21 cellular contexts compared by ENCODE assay signal in the genomic region with DNA sequence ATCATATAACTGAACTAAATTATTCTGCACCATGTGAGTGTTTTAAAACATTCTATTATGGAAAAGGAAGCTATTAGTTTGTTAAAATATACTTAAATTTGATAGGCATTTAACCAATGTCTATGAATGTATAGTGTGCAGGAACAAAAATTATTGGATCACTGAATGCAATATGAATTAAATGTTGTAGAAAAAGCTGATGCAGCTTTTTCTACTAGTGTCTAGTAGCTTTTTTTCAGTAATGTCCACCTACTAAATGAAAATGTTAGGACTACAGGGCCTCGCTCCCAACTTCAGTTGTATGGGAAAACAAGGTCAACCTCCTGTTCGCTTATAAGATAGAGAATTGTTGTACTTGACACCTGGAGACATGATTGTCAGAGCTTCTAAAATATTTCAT.
DNase-seq lines count a peak whose midpoint lies in the region; ATAC-seq and TF ChIP-seq lines count a peak whose summit lies in the region.
"Had no signal": no experiment of that assay in that cellular context is flagged by ENCODE, and none has a peak within 500 bp of the region (broad histone marks: within the 10 kb centered on the region; RNA-seq: fewer than 3 reads in every experiment).

No MANE protein-coding gene starts in this region.

- no peaks in the 10 kb centered on the region for H3K27me3 Mint-ChIP-seq in Calu3 (ENCODE audit: unreplicated experiment)
- H3K27me3 Mint-ChIP-seq in nephron progenitor cell (ENCODE audit: low read depth, poor library complexity): peaks cover 3% of the 10 kb centered on the region
- H3K27me3 Mint-ChIP-seq in natural killer cell treated with Interleukin-12 subunit alpha and Interleukin-12 subunit beta and Interleukin-15 and Interleukin-18, amount 100 ng/mL, for 72 hours: peaks cover 4 to 7% of the 10 kb centered on the region in 2 donors
- H3K27me3 Mint-ChIP-seq: CD4-positive, CD25-positive, alpha-beta regulatory T cell had no signal

- H3K36me3 ChIP-seq in colonic mucosa: no peaks in the 10 kb centered on the region

- H3K27ac Mint-ChIP-seq in Calu3 (ENCODE audit: unreplicated experiment) (peak overlapping the region; percentile 11), nephron progenitor cell (peak overlapping the region; percentile 74)
- no peak overlapping the region for H3K27ac Mint-ChIP-seq in natural killer cell treated with Interleukin-12 subunit alpha and Interleukin-12 subunit beta and Interleukin-15 and Interleukin-18, amount 100 ng/mL, for 72 hours
- H3K27ac Mint-ChIP-seq: CD4-positive, CD25-positive, alpha-beta regulatory T cell; GM23338; H9 had no signal

- intact Hi-C loops in Calu3 (cut with micrococcal nuclease; ENCODE audit: unreplicated experiment): no loop called here
- intact Hi-C loops in colonic mucosa (cut with DNase I): no loop called here

- H3K36me3 Mint-ChIP-seq in Calu3 (ENCODE audit: insufficient read depth, unreplicated experiment) (no peaks in the 10 kb centered on the region), nephron progenitor cell (ENCODE audit: low read depth) (no peaks in the 10 kb centered on the region)
- H3K36me3 Mint-ChIP-seq in natural killer cell treated with Interleukin-12 subunit alpha and Interleukin-12 subunit beta and Interleukin-15 and Interleukin-18, amount 100 ng/mL, for 72 hours: peaks cover 5% of the 10 kb centered on the region
- H3K36me3 Mint-ChIP-seq: CD4-positive, CD25-positive, alpha-beta regulatory T cell had no signal

- H3K4me1 Mint-ChIP-seq in Calu3 (ENCODE audit: low read depth, unreplicated experiment) (peaks cover 36% of the 10 kb centered on the region), nephron progenitor cell (peaks cover 30% of the 10 kb centered on the region)
- H3K4me1 Mint-ChIP-seq in natural killer cell treated with Interleukin-12 subunit alpha and Interleukin-12 subunit beta and Interleukin-15 and Interleukin-18, amount 100 ng/mL, for 72 hours (ENCODE audit: low read depth in 2 of 2): no peaks in the 10 kb centered on the region
- H3K4me1 Mint-ChIP-seq: CD4-positive, CD25-positive, alpha-beta regulatory T cell had no signal

- H3K4me3 Mint-ChIP-seq in Calu3 (ENCODE audit: low read depth, unreplicated experiment) (peak overlapping the region; percentile 3), nephron progenitor cell (no peak overlapping the region)
- H3K4me3 Mint-ChIP-seq in natural killer cell treated with Interleukin-12 subunit alpha and Interleukin-12 subunit beta and Interleukin-15 and Interleukin-18, amount 100 ng/mL, for 72 hours: no peak overlapping the region
- H3K4me3 Mint-ChIP-seq: CD4-positive, CD25-positive, alpha-beta regulatory T cell; GM23338; H9 had no signal

- DNase-seq in Calu3: no peak
- no peak for DNase-seq in colonic mucosa
- DNase-seq in nephron progenitor cell: no peak
- no peak for DNase-seq in NCI-H748 (lab: John Stamatoyannopoulos, UW; ENCODE audit: unreplicated experiment)
- no peak for DNase-seq in NCI-H526 treated with DMSO at 0.1 percent for 48 hours (lab: John Stamatoyannopoulos, UW)
- DNase-seq in iPS-NIHi11 (ENCODE audit: low spot score): no peak
- DNase-seq in natural killer cell treated with Interleukin-12 subunit alpha and Interleukin-12 subunit beta and Interleukin-15 and Interleukin-18, amount 100 ng/mL, for 72 hours (ENCODE audit: low spot score): no peak
- DNase-seq: CD4-positive, CD25-positive, alpha-beta regulatory T cell; DMS79; EL; GDM1; H9; MM.1S; NCI-H2029; NCI-H446 treated with DMSO at 0.1 percent for 48 hours; NCI-H526; SK-N-SH; SW 1271 had no signal

- H3K4me1 ChIP-seq in colonic mucosa: no peaks in the 10 kb centered on the region

- H3K9me3 Mint-ChIP-seq in Calu3 (ENCODE audit: low read depth, unreplicated experiment) (no peaks in the 10 kb centered on the region), nephron progenitor cell (no peaks in the 10 kb centered on the region)
- peaks cover 3% of the 10 kb centered on the region for H3K9me3 Mint-ChIP-seq in natural killer cell treated with Interleukin-12 subunit alpha and Interleukin-12 subunit beta and Interleukin-15 and Interleukin-18, amount 100 ng/mL, for 72 hours
- H3K9me3 Mint-ChIP-seq: GM23338, H9 had no signal

- H3K4me3 ChIP-seq in colonic mucosa: no peak overlapping the region
- H3K4me3 ChIP-seq: GM12878, GM23338 had no signal

- no TSS peak for BruUV-seq in Calu3 (replicated peaks; lab: Mats Ljungman, UMichigan)

- H3K9me3 ChIP-seq in colonic mucosa: no peaks in the 10 kb centered on the region
- H3K9me3 ChIP-seq: SK-N-SH had no signal

- TF ChIP-seq CTCF in Calu3 (IDR thresholded peaks at IDR 0.05; ENCODE audit: unreplicated experiment): no peak
- TF ChIP-seq CTCF in colonic mucosa (IDR thresholded peaks at IDR 0.05): no peak
- no peak for TF ChIP-seq CTCF in nephron progenitor cell (IDR thresholded peaks at IDR 0.05)

- CTCF ChIA-PET in Calu3 (lab: Charles Lee): interaction anchor here (0.5 to 1.1 kb wide), 4 partner anchors 11 to 335 kb away, joined by 3 to 4 read pairs (median 3); partner anchors contain the start of gene MECOM

- no peak for ATAC-seq in natural killer cell treated with Interleukin-12 subunit alpha and Interleukin-12 subunit beta and Interleukin-15 and Interleukin-18, amount 100 ng/mL, for 72 hours
- ATAC-seq: GM12878, GM23338 had no signal

- H3K27ac ChIP-seq in colonic mucosa: peak overlapping the region; percentile 63
- H3K27ac ChIP-seq: KMS-11 had no signal

- H3K27me3 ChIP-seq in colonic mucosa: no peaks in the 10 kb centered on the region

- no peak overlapping the region for H3K9ac ChIP-seq in colonic mucosa (ENCODE audit: low read depth in 2 of 2, low read length in 2 of 2)
- H3K9ac ChIP-seq: KMS-11, SK-N-SH had no signal

Comparison
In these comparisons a context has a peak if more than half of its experiments do, and no peak if none do; other contexts are left out.
1. H3K27ac Mint-ChIP-seq: peak in Calu3 (single experiment) and nephron progenitor cell (single experiment); none in natural killer cell treated with Interleukin-12 subunit alpha and Interleukin-12 subunit beta and Interleukin-15 and Interleukin-18, amount 100 ng/mL, for 72 hours (0 of 2).